1 cellular context compared by ENCODE assay signal in the genomic region with DNA sequence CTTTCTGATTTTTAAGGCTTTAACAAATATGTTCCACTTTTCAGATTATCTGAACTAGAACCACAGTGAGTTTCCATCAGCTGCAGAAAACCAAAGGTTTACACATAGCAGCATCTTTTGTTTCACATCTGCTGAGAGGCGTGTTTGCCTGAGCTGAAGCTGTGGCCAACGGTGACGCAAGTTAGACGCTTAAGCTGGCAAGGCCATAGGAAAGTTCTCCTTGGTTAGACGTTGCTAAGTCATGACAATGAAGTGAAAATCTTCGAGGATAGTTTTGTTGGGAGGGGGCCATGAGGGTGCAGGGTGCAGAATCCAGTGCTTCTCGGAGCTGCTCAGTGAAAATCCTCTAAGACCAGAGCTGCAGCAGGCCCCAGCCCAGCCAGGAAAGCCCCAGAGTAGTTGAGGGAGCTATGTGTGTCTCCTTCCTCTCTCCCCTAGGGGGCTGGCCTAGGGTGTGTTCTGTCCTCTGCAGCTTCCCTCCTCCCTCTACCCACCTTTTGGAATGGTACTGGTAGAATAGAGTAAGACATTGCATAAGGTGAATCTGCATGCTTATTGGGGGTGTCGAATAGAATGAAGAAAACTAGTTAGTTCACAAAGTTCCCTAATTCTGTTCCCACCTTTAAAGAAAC.
TF ChIP-seq lines count a peak whose summit lies in the region.

No MANE protein-coding gene starts in this region.

TF ChIP-seq in HepG2, 621 proteins besides CTCF, POLR2A, EP300 and RAD21 (continued from another document):
- TF ChIP-seq, protein P1, sequence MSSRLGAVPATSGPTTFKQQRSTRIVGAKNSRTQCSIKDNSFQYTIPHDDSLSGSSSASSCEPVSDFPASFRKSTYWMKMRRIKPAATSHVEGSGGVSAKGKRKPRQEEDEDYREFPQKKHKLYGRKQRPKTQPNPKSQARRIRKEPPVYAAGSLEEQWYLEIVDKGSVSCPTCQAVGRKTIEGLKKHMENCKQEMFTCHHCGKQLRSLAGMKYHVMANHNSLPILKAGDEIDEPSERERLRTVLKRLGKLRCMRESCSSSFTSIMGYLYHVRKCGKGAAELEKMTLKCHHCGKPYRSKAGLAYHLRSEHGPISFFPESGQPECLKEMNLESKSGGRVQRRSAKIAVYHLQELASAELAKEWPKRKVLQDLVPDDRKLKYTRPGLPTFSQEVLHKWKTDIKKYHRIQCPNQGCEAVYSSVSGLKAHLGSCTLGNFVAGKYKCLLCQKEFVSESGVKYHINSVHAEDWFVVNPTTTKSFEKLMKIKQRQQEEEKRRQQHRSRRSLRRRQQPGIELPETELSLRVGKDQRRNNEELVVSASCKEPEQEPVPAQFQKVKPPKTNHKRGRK (CRISPR knock-in tag; IDR thresholded peaks at IDR 0.05), result no peak
- TF ChIP-seq NFIB (CRISPR knock-in tag; IDR thresholded peaks at IDR 0.05; ENCODE audit: borderline replicate concordance) (no peak), ZGPAT (CRISPR knock-in tag; IDR thresholded peaks at IDR 0.05) (no peak), ZNF547 (CRISPR knock-in tag; IDR thresholded peaks at IDR 0.05) (no peak), ZNF333 (CRISPR knock-in tag; IDR thresholded peaks at IDR 0.05; ENCODE audit: borderline replicate concordance) (no peak)
- TF ChIP-seq, protein P2, sequence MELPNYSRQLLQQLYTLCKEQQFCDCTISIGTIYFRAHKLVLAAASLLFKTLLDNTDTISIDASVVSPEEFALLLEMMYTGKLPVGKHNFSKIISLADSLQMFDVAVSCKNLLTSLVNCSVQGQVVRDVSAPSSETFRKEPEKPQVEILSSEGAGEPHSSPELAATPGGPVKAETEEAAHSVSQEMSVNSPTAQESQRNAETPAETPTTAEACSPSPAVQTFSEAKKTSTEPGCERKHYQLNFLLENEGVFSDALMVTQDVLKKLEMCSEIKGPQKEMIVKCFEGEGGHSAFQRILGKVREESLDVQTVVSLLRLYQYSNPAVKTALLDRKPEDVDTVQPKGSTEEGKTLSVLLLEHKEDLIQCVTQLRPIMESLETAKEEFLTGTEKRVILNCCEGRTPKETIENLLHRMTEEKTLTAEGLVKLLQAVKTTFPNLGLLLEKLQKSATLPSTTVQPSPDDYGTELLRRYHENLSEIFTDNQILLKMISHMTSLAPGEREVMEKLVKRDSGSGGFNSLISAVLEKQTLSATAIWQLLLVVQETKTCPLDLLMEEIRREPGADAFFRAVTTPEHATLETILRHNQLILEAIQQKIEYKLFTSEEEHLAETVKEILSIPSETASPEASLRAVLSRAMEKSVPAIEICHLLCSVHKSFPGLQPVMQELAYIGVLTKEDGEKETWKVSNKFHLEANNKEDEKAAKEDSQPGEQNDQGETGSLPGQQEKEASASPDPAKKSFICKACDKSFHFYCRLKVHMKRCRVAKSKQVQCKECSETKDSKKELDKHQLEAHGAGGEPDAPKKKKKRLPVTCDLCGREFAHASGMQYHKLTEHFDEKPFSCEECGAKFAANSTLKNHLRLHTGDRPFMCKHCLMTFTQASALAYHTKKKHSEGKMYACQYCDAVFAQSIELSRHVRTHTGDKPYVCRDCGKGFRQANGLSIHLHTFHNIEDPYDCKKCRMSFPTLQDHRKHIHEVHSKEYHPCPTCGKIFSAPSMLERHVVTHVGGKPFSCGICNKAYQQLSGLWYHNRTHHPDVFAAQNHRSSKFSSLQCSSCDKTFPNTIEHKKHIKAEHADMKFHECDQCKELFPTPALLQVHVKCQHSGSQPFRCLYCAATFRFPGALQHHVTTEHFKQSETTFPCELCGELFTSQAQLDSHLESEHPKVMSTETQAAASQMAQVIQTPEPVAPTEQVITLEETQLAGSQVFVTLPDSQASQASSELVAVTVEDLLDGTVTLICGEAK (IDR thresholded peaks at IDR 0.05), result no peak
- TF ChIP-seq, protein P2 (CRISPR knock-in tag; IDR thresholded peaks at IDR 0.05), result no peak
